8 cellular contexts compared by ENCODE assay signal in genomic region chr19:43555185-43555770, GRCh38. TPM values are rescaled to one million over a fixed set of nuclear protein-coding genes. Genes with fewer than 3 reads are reported as not detected.
DNase-seq lines count a peak whose midpoint lies in the region; ATAC-seq and TF ChIP-seq lines count a peak whose summit lies in the region.

No MANE protein-coding gene starts in this region.

- H3K9me3 ChIP-seq in Peyer's patch, result no peaks in the 10 kb centered on the region
- H3K9me3 ChIP-seq in neural progenitor cell (ENCODE audit: low read depth), result no peaks in the 10 kb centered on the region
- no peaks in the 10 kb centered on the region for H3K9me3 ChIP-seq in suprapubic skin

- H3K27ac Mint-ChIP-seq in activated T-cell treated with anti-CD3 and anti-CD28 coated beads, Interleukin-2, amount 50 U/mL, for 24 hours, result peak overlapping the region; percentile 13
- H3K27ac Mint-ChIP-seq in neural progenitor cell, result no peak overlapping the region

- DNase-seq in COLO668 (lab: John Stamatoyannopoulos, UW; ENCODE audit: unreplicated experiment) (peak; percentile 70), HPDE6-E6E7 (ENCODE audit: extremely low spot score) (peak; percentile 50), Peyer's patch (peak; percentile 74 to 91 (median 79)), fibroblast of gingiva (ENCODE audit: low read depth) (peak; percentile 57), neural progenitor cell (ENCODE audit: low spot score) (peak; percentile 82), suprapubic skin (ENCODE audit: low spot score in 2 of 2) (no peak)
- DNase-seq in activated T-cell treated with anti-CD3 and anti-CD28 coated beads, Interleukin-2, amount 50 U/mL, for 24 hours, result peak; percentile 85

- peaks cover 75% of the 10 kb centered on the region for H3K36me3 Mint-ChIP-seq in activated T-cell treated with anti-CD3 and anti-CD28 coated beads, Interleukin-2, amount 50 U/mL, for 24 hours (ENCODE audit: low read depth)
- peaks cover 21% of the 10 kb centered on the region for H3K36me3 Mint-ChIP-seq in neural progenitor cell

- TF ChIP-seq POLR2A in Peyer's patch (IDR thresholded peaks at IDR 0.05) (no peak), suprapubic skin (IDR thresholded peaks at IDR 0.05) (no peak)

- H3K27me3 ChIP-seq in Peyer's patch (no peaks in the 10 kb centered on the region), neural progenitor cell (no peaks in the 10 kb centered on the region), suprapubic skin (no peaks in the 10 kb centered on the region)

- TF ChIP-seq CTCF in Peyer's patch (IDR thresholded peaks at IDR 0.05) (peak in 5 of 6 experiments; percentile 41 to 73 (median 63)), neural progenitor cell (IDR thresholded peaks at IDR 0.05) (peak; percentile 83), suprapubic skin (IDR thresholded peaks at IDR 0.05) (peak; percentile 27 to 71)

- H4K20me1 ChIP-seq in neural progenitor cell (ENCODE audit: low read depth), result peaks cover 5% of the 10 kb centered on the region

- H3K27ac ChIP-seq in Peyer's patch (no peak overlapping the region), neural progenitor cell (no peak overlapping the region), suprapubic skin (no peak overlapping the region)

- no peak overlapping the region for H3K4me3 ChIP-seq in Peyer's patch
- no peak overlapping the region for H3K4me3 ChIP-seq in neural progenitor cell
- no peak overlapping the region for H3K4me3 ChIP-seq in suprapubic skin

- no peak overlapping the region for H3K4me3 Mint-ChIP-seq in activated T-cell treated with anti-CD3 and anti-CD28 coated beads, Interleukin-2, amount 50 U/mL, for 24 hours
- H3K4me3 Mint-ChIP-seq in neural progenitor cell, result no peak overlapping the region

- no peaks in the 10 kb centered on the region for H3K9me3 Mint-ChIP-seq in activated T-cell treated with anti-CD3 and anti-CD28 coated beads, Interleukin-2, amount 50 U/mL, for 24 hours
- H3K9me3 Mint-ChIP-seq in neural progenitor cell, result no peaks in the 10 kb centered on the region

- H3K4me1 ChIP-seq in Peyer's patch (no peaks in the 10 kb centered on the region), neural progenitor cell (no peaks in the 10 kb centered on the region), suprapubic skin (no peaks in the 10 kb centered on the region)

- no peak overlapping the region for H3K9ac ChIP-seq in neural progenitor cell

- H3K27me3 Mint-ChIP-seq in activated T-cell treated with anti-CD3 and anti-CD28 coated beads, Interleukin-2, amount 50 U/mL, for 24 hours, result no peaks in the 10 kb centered on the region
- peaks cover 5% of the 10 kb centered on the region for H3K27me3 Mint-ChIP-seq in neural progenitor cell (ENCODE audit: insufficient read depth, low read depth)

- ATAC-seq in GM21367 (IDR thresholded peaks at IDR 0.05; ENCODE audit: unreplicated experiment), result no peak

- WGBS in suprapubic skin, result 43% methylated on average over 8 of the region's 8 CpGs

- peaks cover 21% of the 10 kb centered on the region for H3K4me1 Mint-ChIP-seq in activated T-cell treated with anti-CD3 and anti-CD28 coated beads, Interleukin-2, amount 50 U/mL, for 24 hours (ENCODE audit: low read depth)
- H3K4me1 Mint-ChIP-seq in neural progenitor cell, result peaks cover 6% of the 10 kb centered on the region

- no peaks in the 10 kb centered on the region for H3K79me2 ChIP-seq in neural progenitor cell (ENCODE audit: low read depth)

- peaks cover 6% of the 10 kb centered on the region for H3F3A ChIP-seq in neural progenitor cell (ENCODE audit: low read depth)

- no peak overlapping the region for H3K4me2 ChIP-seq in neural progenitor cell

- no peak overlapping the region for H2AFZ ChIP-seq in neural progenitor cell (replicated peaks)

- TF ChIP-seq EP300 in suprapubic skin (IDR thresholded peaks at IDR 0.05), result no peak

- H3K36me3 ChIP-seq in Peyer's patch (peaks cover 0 to 67% (median 0%) of the 10 kb centered on the region in 3 donors), neural progenitor cell (no peaks in the 10 kb centered on the region), suprapubic skin (peaks cover 68% of the 10 kb centered on the region)

RNA-seq across cellular contexts. Expression of gene XRCC1, which starts 20.0 kb away (rescaled TPM):
- total RNA-seq in Peyer's patch, result 10 to 100 TPM; 18.4 to 49.5 (median 22.2) TPM
- total RNA-seq in neural progenitor cell (ENCODE audit: low replicate concordance), result 33.8 and 88.8 TPM in 2 replicates
- 10 to 100 TPM; 18.3 to 35.4 (median 25.2) TPM for total RNA-seq in suprapubic skin

RNA-seq across cellular contexts. Expression of gene PINLYP, which starts 20.3 kb away (rescaled TPM):
- total RNA-seq in Peyer's patch, result 1 to 10 TPM in 3 of 4 donors, not detected in 1; 1.9 to 6.6 (median 2.8) TPM
- 4.0 and 8.6 TPM in 2 replicates for total RNA-seq in neural progenitor cell (ENCODE audit: low replicate concordance)
- total RNA-seq in suprapubic skin, result 10 to 100 TPM in 3 of 4 donors, 1 to 10 TPM in 1; 4.7 to 22.1 (median 10.9) TPM

RNA-seq across cellular contexts. Expression of gene ZNF575, which starts 22.3 kb away (rescaled TPM):
- total RNA-seq in Peyer's patch, result 1 to 10 TPM in 2 of 4 donors, under 1 TPM in 2; 0.53 to 1.7 (median 1.3) TPM
- total RNA-seq in neural progenitor cell (ENCODE audit: low replicate concordance), result not detected in 2 replicates
- 1 to 10 TPM in 2 of 4 donors, under 1 TPM in 2; 0.52 to 2.4 (median 0.92) TPM for total RNA-seq in suprapubic skin

RNA-seq across cellular contexts. Expression of gene ETHE1, which starts 28.3 kb away (rescaled TPM):
- total RNA-seq in Peyer's patch, result 100 to 1,000 TPM; 115 to 252 (median 199) TPM
- 13.6 and 27.8 TPM in 2 replicates for total RNA-seq in neural progenitor cell (ENCODE audit: low replicate concordance)
- total RNA-seq in suprapubic skin, result 10 to 100 TPM; 44.3 to 76.0 (median 57.8) TPM

RNA-seq across cellular contexts. Expression of gene IRGQ, which starts 40.7 kb away (rescaled TPM):
- total RNA-seq in Peyer's patch (10 to 100 TPM; 10.7 to 28.8 (median 18.5) TPM), neural progenitor cell (ENCODE audit: low replicate concordance) (27.4 and 31.5 TPM in 2 replicates), suprapubic skin (10 to 100 TPM; 17.2 to 24.7 (median 19.9) TPM)

Comparison
In these comparisons a context has a peak if more than half of its experiments do, and no peak if none do; other contexts are left out.
1. DNase-seq: peak in COLO668 (single experiment), HPDE6-E6E7 (single experiment), Peyer's patch (3 of 3), activated T-cell treated with anti-CD3 and anti-CD28 coated beads, Interleukin-2, amount 50 U/mL, for 24 hours (single experiment), fibroblast of gingiva (single experiment) and neural progenitor cell (single experiment); none in suprapubic skin (0 of 2).
2. Peak in every context shown above with its lines, with median percentiles within 50 percentile points of each other: CTCF ChIP-seq.